In the genomic region with DNA sequence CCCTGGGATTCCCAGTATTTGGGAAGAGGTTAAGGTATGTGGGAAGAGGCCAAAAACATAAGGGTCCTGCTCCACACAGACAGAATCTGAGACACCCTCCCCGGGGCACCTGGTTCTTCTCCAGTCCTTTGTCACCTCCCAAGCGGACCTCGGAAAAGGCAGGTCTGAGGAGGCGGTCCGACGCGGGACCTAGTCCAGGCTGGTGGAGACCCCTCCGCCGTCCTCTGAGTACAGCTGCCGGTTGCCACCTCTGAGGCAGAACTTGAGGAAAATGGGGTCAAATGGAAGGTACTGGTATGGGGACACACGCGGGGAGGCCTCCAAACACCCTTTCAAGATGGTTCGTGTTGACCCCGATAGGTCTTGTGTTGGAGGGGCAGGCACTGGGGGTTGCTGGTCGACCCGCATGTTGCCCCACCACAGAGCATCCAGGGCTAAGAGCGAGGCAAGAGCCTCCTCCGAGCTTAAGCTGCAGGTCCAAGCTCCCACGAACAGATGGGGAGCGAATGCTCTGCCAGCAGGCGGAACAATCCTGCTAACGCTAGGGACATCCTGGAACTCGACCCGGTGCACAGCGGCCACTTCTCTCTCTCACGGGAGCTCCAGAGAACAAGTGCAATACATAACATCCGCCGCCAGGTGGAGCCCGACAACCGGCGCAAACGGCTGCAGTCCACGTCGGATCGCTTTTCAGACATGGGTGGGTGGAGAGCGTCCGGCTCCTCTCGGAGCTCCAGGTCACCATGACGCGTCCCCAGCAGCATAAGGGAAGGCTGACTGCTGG, we compare ENCODE assay signal across 8 cellular contexts.
DNase-seq lines count a peak whose midpoint lies in the region; ATAC-seq lines count a peak whose summit lies in the region.
"Not testable (repeated sequence)": the region's sequence is repeated elsewhere in the genome, so short reads cannot be mapped to it uniquely, and the experiment has no call there.

No MANE protein-coding gene starts in this region.

- H3K36me3 Mint-ChIP-seq in naive thymus-derived CD4-positive, alpha-beta T cell: not testable (repeated sequence)

- H3K36me3 ChIP-seq in H7 (replicated peaks; ENCODE audit: control insufficient read depth, insufficient read depth, low read length); naive thymus-derived CD4-positive, alpha-beta T cell (ENCODE audit: control insufficient read depth in 2 of 3, insufficient read depth in 3 of 3, low read length in 3 of 3): not testable (repeated sequence)

- peak overlapping the region in 1 of 10 donors; percentile 19 for H3K4me3 Mint-ChIP-seq in naive thymus-derived CD4-positive, alpha-beta T cell

- H3K4me1 Mint-ChIP-seq in naive thymus-derived CD4-positive, alpha-beta T cell: not testable (repeated sequence)

- H3K27me3 Mint-ChIP-seq in naive thymus-derived CD4-positive, alpha-beta T cell: peaks cover 0 to 14% (median 0%) of the 10 kb centered on the region in 5 donors

- intact Hi-C loops in naive thymus-derived CD4-positive, alpha-beta T cell (cut with micrococcal nuclease): not testable (repeated sequence)

- POLR2A ChIA-PET in naive thymus-derived CD4-positive, alpha-beta T cell (lab: Charles Lee): not testable (repeated sequence)

- ATAC-seq in naive thymus-derived CD4-positive, alpha-beta T cell: not testable (repeated sequence)

- H3K27ac ChIP-seq in naive thymus-derived CD4-positive, alpha-beta T cell (ENCODE audit: low read depth, low read length): not testable (repeated sequence)

- H3K27me3 ChIP-seq in H7 (ENCODE audit: control insufficient read depth, insufficient read depth, low read length); naive thymus-derived CD4-positive, alpha-beta T cell (ENCODE audit: control insufficient read depth in 2 of 2, insufficient read depth in 2 of 2, low read length in 2 of 2): not testable (repeated sequence)

- CTCF ChIA-PET in naive thymus-derived CD4-positive, alpha-beta T cell (lab: Charles Lee): not testable (repeated sequence)

- DNase-seq in D341Med (ENCODE audit: low spot score) (peak; percentile 77), H7 (peak; percentile 81), NCI-H1417 (lab: John Stamatoyannopoulos, UW) (peak; percentile 52 to 75 (median 53)), SKM-1 (lab: John Stamatoyannopoulos, UW; ENCODE audit: unreplicated experiment) (peak; percentile 74), activated gamma-delta T cell treated with Interleukin-2 at 50 U/mL for 16 hours (peak; percentile 62), fibroblast of the conjunctiva (ENCODE audit: low read depth) (peak; percentile 16)
- DNase-seq in naive thymus-derived CD4-positive, alpha-beta T cell: peak in 8 of 9 donors; percentile 15 to 65 (median 43)
- peak; percentile 22 to 26 for DNase-seq in stimulated activated CD8-positive, alpha-beta memory T cell treated with anti-CD3 and anti-CD28 coated beads, Interleukin-2, amount 100 ng/mL, for 1 hour (ENCODE audit: low read depth in 2 of 2)

- H3K4me3 ChIP-seq in H7 (ENCODE audit: insufficient read depth, low read depth, low read length); naive thymus-derived CD4-positive, alpha-beta T cell (ENCODE audit: low read length): not testable (repeated sequence)

- not testable (repeated sequence) for H3K9me3 ChIP-seq in naive thymus-derived CD4-positive, alpha-beta T cell (ENCODE audit: control insufficient read depth in 2 of 3, low read length in 3 of 3)

- not testable (repeated sequence) for H3K27ac Mint-ChIP-seq in naive thymus-derived CD4-positive, alpha-beta T cell

- H3K9me3 Mint-ChIP-seq in naive thymus-derived CD4-positive, alpha-beta T cell: not testable (repeated sequence)

- H3K4me1 ChIP-seq in naive thymus-derived CD4-positive, alpha-beta T cell (ENCODE audit: control insufficient read depth in 2 of 2, insufficient read depth in 2 of 2, low read length in 2 of 2): not testable (repeated sequence)

Comparison
In these comparisons a context has a peak if more than half of its experiments do, and no peak if none do; other contexts are left out.
1. DNase-seq: peak in every context shown above with its lines; median percentile 81 in H7; 77 in D341Med; 74 in SKM-1; 62 in activated gamma-delta T cell treated with Interleukin-2 at 50 U/mL for 16 hours; 53 in NCI-H1417; 43 in naive thymus-derived CD4-positive, alpha-beta T cell; 24 in stimulated activated CD8-positive, alpha-beta memory T cell treated with anti-CD3 and anti-CD28 coated beads, Interleukin-2, amount 100 ng/mL, for 1 hour; 16 in fibroblast of the conjunctiva.